ENCODE assay signal across 8 cellular contexts in genomic region chr2:120470041-120470716, GRCh38.
A peak's percentile ranks its signal among the peaks of the same experiment; 100 is the strongest.
DNase-seq lines count a peak whose midpoint lies in the region; ATAC-seq and TF ChIP-seq lines count a peak whose summit lies in the region.

No MANE protein-coding gene starts in this region.

- no peaks in the 10 kb centered on the region for H3K4me1 Mint-ChIP-seq in glutamatergic neuron (ENCODE audit: low read depth, unreplicated experiment)
- H3K4me1 Mint-ChIP-seq in activated naive CD8-positive, alpha-beta T cell treated with anti-CD3 and anti-CD28 coated beads, Interleukin-2, amount 50 U/mL, for 24 hours, result no peaks in the 10 kb centered on the region
- no peaks in the 10 kb centered on the region for H3K4me1 Mint-ChIP-seq in immature natural killer cell

- no peak overlapping the region for H3K4me3 Mint-ChIP-seq in glutamatergic neuron (ENCODE audit: unreplicated experiment)
- no peak overlapping the region for H3K4me3 Mint-ChIP-seq in activated naive CD8-positive, alpha-beta T cell treated with anti-CD3 and anti-CD28 coated beads, Interleukin-2, amount 50 U/mL, for 24 hours
- H3K4me3 Mint-ChIP-seq in immature natural killer cell, result no peak overlapping the region

- H3K36me3 ChIP-seq in HEK293 (ENCODE audit: control insufficient read depth in 2 of 2, insufficient read depth in 1 of 2, low read length in 2 of 2) (no peaks in the 10 kb centered on the region), spleen (no peaks in the 10 kb centered on the region)

- CTCF ChIA-PET in HEK293 (lab: Yijun Ruan, JAX), result interaction anchor here (0.7 kb wide), 1 partner anchor 80 kb away, joined by 3 read pairs; no protein-coding TSS in a partner anchor

- 46 to 64% (median 53%) methylated on average over 11 to 12 of the region's 12 CpGs for WGBS in spleen, 5 donors

- H3K27ac ChIP-seq in HEK293 (ENCODE audit: extremely low read depth, low read depth, low read length) (no peak overlapping the region), spleen (peak overlapping the region in 4 of 8 donors; percentile 12 to 57 (median 41))

- no peak for TF ChIP-seq POLR2A in spleen (IDR thresholded peaks at IDR 0.05)

- POLR2A ChIA-PET in HEK293 (lab: Yijun Ruan, JAX), result no interaction called here

- DNase-seq in SKM-1 treated with dmso at 0.1 percent for 144 hours (lab: John Stamatoyannopoulos, UW; ENCODE audit: unreplicated experiment) (peak; percentile 79), glutamatergic neuron (peak; percentile 14), spleen (peak; percentile 77), GDM1 (lab: John Stamatoyannopoulos, UW) (no peak), immature natural killer cell (no peak), NCI-H524 treated with DMSO at 0.1 percent for 48 hours (lab: John Stamatoyannopoulos, UW) (no peak)
- no peak for DNase-seq in activated naive CD8-positive, alpha-beta T cell treated with anti-CD3 and anti-CD28 coated beads, Interleukin-2, amount 50 U/mL, for 24 hours

- ATAC-seq in activated naive CD8-positive, alpha-beta T cell treated with anti-CD3 and anti-CD28 coated beads, Interleukin-2, amount 50 U/mL, for 24 hours, result no peak

- intact Hi-C loops in spleen (cut with DNase I; ENCODE audit: low total_unique reads), result no loop called here

- H3K9me3 Mint-ChIP-seq in glutamatergic neuron (ENCODE audit: unreplicated experiment), result peaks cover 8% of the 10 kb centered on the region
- H3K9me3 Mint-ChIP-seq in activated naive CD8-positive, alpha-beta T cell treated with anti-CD3 and anti-CD28 coated beads, Interleukin-2, amount 50 U/mL, for 24 hours, result peaks cover 4% of the 10 kb centered on the region
- H3K9me3 Mint-ChIP-seq in immature natural killer cell, result peaks cover 0 to 2% (median 0%) of the 10 kb centered on the region in 6 donors

- H3K4me1 ChIP-seq in HEK293 (ENCODE audit: control insufficient read depth, insufficient read depth, low read length) (no peaks in the 10 kb centered on the region), spleen (peaks cover 0 to 19% (median 10%) of the 10 kb centered on the region in 6 donors)

- H3K27me3 ChIP-seq in spleen (replicated peaks in 1 of 7), result peaks cover 0 to 32% (median 0%) of the 10 kb centered on the region in 7 donors

- peaks cover 8% of the 10 kb centered on the region for H3K27me3 Mint-ChIP-seq in glutamatergic neuron (ENCODE audit: unreplicated experiment)
- no peaks in the 10 kb centered on the region for H3K27me3 Mint-ChIP-seq in activated naive CD8-positive, alpha-beta T cell treated with anti-CD3 and anti-CD28 coated beads, Interleukin-2, amount 50 U/mL, for 24 hours
- H3K27me3 Mint-ChIP-seq in immature natural killer cell (ENCODE audit: low read depth in 3 of 3), result peaks cover 2 to 7% (median 6%) of the 10 kb centered on the region in 3 donors

- H3K27ac Mint-ChIP-seq in glutamatergic neuron (ENCODE audit: unreplicated experiment), result no peak overlapping the region
- no peak overlapping the region for H3K27ac Mint-ChIP-seq in activated naive CD8-positive, alpha-beta T cell treated with anti-CD3 and anti-CD28 coated beads, Interleukin-2, amount 50 U/mL, for 24 hours
- no peak overlapping the region for H3K27ac Mint-ChIP-seq in immature natural killer cell

- TF ChIP-seq CTCF in HEK293 (tag by site-specific recombination; IDR thresholded peaks at IDR 0.05) (no peak), glutamatergic neuron (IDR thresholded peaks at IDR 0.05; ENCODE audit: partially characterized antibody, unreplicated experiment) (no peak), spleen (IDR thresholded peaks at IDR 0.05 in 8 of 11, conservative IDR thresholded peaks at IDR 0.05 in 3 of 11) (no peak)

- H3K9me3 ChIP-seq in HEK293 (ENCODE audit: control insufficient read depth, insufficient read depth, low read depth, low read length) (no peaks in the 10 kb centered on the region), spleen (peaks cover 0 to 15% (median 8%) of the 10 kb centered on the region in 8 donors)

- no peak overlapping the region for H3K4me3 ChIP-seq in HEK293 (ENCODE audit: low read depth, low read length)
- H3K4me3 ChIP-seq in spleen, result no peak overlapping the region

- H3K36me3 Mint-ChIP-seq in glutamatergic neuron (ENCODE audit: unreplicated experiment) (peaks cover 6% of the 10 kb centered on the region), immature natural killer cell (no peaks in the 10 kb centered on the region)
- H3K36me3 Mint-ChIP-seq in activated naive CD8-positive, alpha-beta T cell treated with anti-CD3 and anti-CD28 coated beads, Interleukin-2, amount 50 U/mL, for 24 hours (ENCODE audit: low read depth), result no peaks in the 10 kb centered on the region

TF ChIP-seq in HEK293, 187 proteins besides CTCF, POLR2A, EP300 and RAD21:
- TF ChIP-seq ZNF335 (tag by site-specific recombination; conservative IDR thresholded peaks at IDR 0.05), result 0 out of 2 replicates have a peak, but pooled peaks have one; percentile 22
- no peak for TF ChIP-seq ZNF114 (tag by site-specific recombination; IDR thresholded peaks at IDR 0.05)
- TF ChIP-seq ZNF202 (tag by site-specific recombination; IDR thresholded peaks at IDR 0.05; ENCODE audit: borderline replicate concordance), result no peak
- TF ChIP-seq KLF10 (tag by site-specific recombination; IDR thresholded peaks at IDR 0.05), result no peak
- TF ChIP-seq ZNF433 (tag by site-specific recombination; IDR thresholded peaks at IDR 0.05; ENCODE audit: low read depth), result no peak
- TF ChIP-seq ZFHX2 (tag by site-specific recombination; conservative IDR thresholded peaks at IDR 0.05), result 0 out of 2 replicates have a peak, but pooled peaks have one; percentile 29
- no peak for TF ChIP-seq ZNF707 (tag by site-specific recombination; IDR thresholded peaks at IDR 0.05)
TF ChIP-seq in HEK293: peak in this region for 2.

Comparison
In these comparisons a context has a peak if more than half of its experiments do, and no peak if none do; other contexts are left out.
1. DNase-seq: peak in SKM-1 treated with dmso at 0.1 percent for 144 hours (single experiment), glutamatergic neuron (single experiment) and spleen (single experiment); none in activated naive CD8-positive, alpha-beta T cell treated with anti-CD3 and anti-CD28 coated beads, Interleukin-2, amount 50 U/mL, for 24 hours (single experiment), GDM1 (single experiment), immature natural killer cell (0 of 3) and NCI-H524 treated with DMSO at 0.1 percent for 48 hours (single experiment).